ENCODE assay signal across 8 cellular contexts in the genomic region with DNA sequence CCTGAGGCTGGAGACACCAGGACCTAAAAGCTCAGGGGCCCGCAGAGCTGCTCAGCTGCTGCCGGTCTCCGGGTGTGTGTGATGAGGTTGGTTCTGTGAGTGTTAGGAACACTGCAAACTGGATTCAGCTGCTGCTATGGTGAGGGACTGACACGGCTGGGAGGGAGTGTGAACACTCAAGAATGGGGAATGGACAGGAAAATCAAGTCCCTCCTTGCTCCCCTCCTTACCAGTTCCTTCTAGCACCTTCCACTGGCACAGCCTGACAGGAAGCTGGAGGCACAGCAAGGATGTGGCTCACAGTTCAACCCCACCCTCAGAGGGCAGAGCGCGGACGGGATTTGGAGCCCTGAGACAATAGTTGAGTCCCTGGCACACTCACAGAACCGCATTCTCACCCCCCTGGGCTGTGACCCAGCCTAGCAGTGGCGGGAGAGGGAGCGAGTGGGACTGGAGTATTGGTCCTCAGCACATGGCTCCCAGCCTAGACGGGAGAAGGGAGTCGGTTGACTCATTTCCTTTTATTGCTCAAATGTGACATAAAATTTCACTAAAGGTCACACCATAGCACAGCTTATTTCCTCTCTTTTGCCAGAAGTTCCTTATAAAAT. TPM values are rescaled to one million over a fixed set of nuclear protein-coding genes. Genes with fewer than 3 reads are reported as not detected.
A peak's percentile ranks its signal among the peaks of the same experiment; 100 is the strongest.
DNase-seq lines count a peak whose midpoint lies in the region; ATAC-seq, FAIRE-seq and TF ChIP-seq lines count a peak whose summit lies in the region.

No MANE protein-coding gene starts in this region.

- in situ Hi-C loops in GM23248 (cut with MboI), result no loop called here
- in situ Hi-C loops in astrocyte of the spinal cord (cut with HindIII; ENCODE audit: low sequenced_read_pairs), result no loop called here

- H3K4me3 Mint-ChIP-seq in stimulated activated effector memory CD8-positive, alpha-beta T cell treated with anti-CD3 and anti-CD28 coated beads, Interleukin-12 subunit alpha, Interleukin-12 subunit beta, amount 100 ng/mL, for 72 hours, result no peak overlapping the region

- FAIRE-seq in keratinocyte (lab: Jason Lieb, UNC) (no peak), small intestine (lab: Jason Lieb, UNC) (no peak)

- H3K4me3 ChIP-seq in GM23248 (peak overlapping the region; percentile 52), astrocyte of the spinal cord (ENCODE audit: low read depth, low read length) (no peak overlapping the region), keratinocyte (ENCODE audit: control insufficient read depth in 2 of 3, extremely low read depth in 1 of 3, insufficient read depth in 2 of 3, low read depth in 1 of 3, low read length in 3 of 3) (no peak overlapping the region), small intestine (ENCODE audit: low read depth in 1 of 2, low read length in 2 of 2) (no peak overlapping the region)

- 0 out of 2 replicates have a peak, but pooled peaks cover 4% of the 10 kb centered on the region for H3F3A ChIP-seq in GM23248 (ENCODE audit: insufficient read depth)

- no peaks in the 10 kb centered on the region for H3K9me2 ChIP-seq in GM23248 (ENCODE audit: insufficient read depth)

- peak overlapping the region; percentile 79 for H2AFZ ChIP-seq in GM23248
- peak overlapping the region; percentile 4 for H2AFZ ChIP-seq in keratinocyte (ENCODE audit: control insufficient read depth, low read length)

- 1 to 4% methylated on average over 12 of the region's 12 CpGs for WGBS in GM23248 (ENCODE audit: low coverage in 1 of 2, low lambda C conversion rate in 2 of 2, missing lambda C conversion rate in 2 of 2), 2 experiments
- WGBS in small intestine, 3 donors, result 33 to 41% (median 36%) methylated on average over 12 of the region's 12 CpGs

- dilution Hi-C loops in keratinocyte (cut with MboI; ENCODE audit: extremely low pct_ligation_motif_present, low sequenced_read_pairs), result no loop called here

- H3K79me2 ChIP-seq in GM23248 (ENCODE audit: insufficient read depth), result no peaks in the 10 kb centered on the region
- H3K79me2 ChIP-seq in keratinocyte (ENCODE audit: control insufficient read depth, insufficient read depth, low read length), result no peaks in the 10 kb centered on the region

- H3K9me3 ChIP-seq in GM23248 (ENCODE audit: low read depth), result no peaks in the 10 kb centered on the region
- no peaks in the 10 kb centered on the region for H3K9me3 ChIP-seq in keratinocyte (ENCODE audit: control insufficient read depth, low read depth, low read length)
- H3K9me3 ChIP-seq in small intestine (ENCODE audit: control insufficient read depth, low read depth), result no peaks in the 10 kb centered on the region

- H3K4me1 ChIP-seq in GM23248 (ENCODE audit: insufficient read depth) (peaks cover 17% of the 10 kb centered on the region), keratinocyte (ENCODE audit: control insufficient read depth, extremely low read depth, insufficient read depth, low read length) (peaks cover 8% of the 10 kb centered on the region), small intestine (ENCODE audit: control insufficient read depth in 2 of 2, insufficient read depth in 1 of 2, low read depth in 1 of 2, low read length in 1 of 2) (peaks cover 0 to 4% of the 10 kb centered on the region in 2 donors)

- no peaks in the 10 kb centered on the region for H3K36me3 Mint-ChIP-seq in stimulated activated effector memory CD8-positive, alpha-beta T cell treated with anti-CD3 and anti-CD28 coated beads, Interleukin-12 subunit alpha, Interleukin-12 subunit beta, amount 100 ng/mL, for 72 hours

- no peak for ATAC-seq in HG03460 (IDR thresholded peaks at IDR 0.05; ENCODE audit: unreplicated experiment)
- ATAC-seq in stimulated activated effector memory CD8-positive, alpha-beta T cell treated with anti-CD3 and anti-CD28 coated beads, Interleukin-12 subunit alpha, Interleukin-12 subunit beta, amount 100 ng/mL, for 72 hours, result no peak

- TF ChIP-seq CTCF in astrocyte of the spinal cord (IDR thresholded peaks at IDR 0.05; ENCODE audit: low read depth, low read length) (no peak), keratinocyte (optimal IDR thresholded peaks at IDR 0.05 in 1 of 3, IDR thresholded peaks at IDR 0.05 in 1 of 3, conservative IDR thresholded peaks at IDR 0.05 in 1 of 3; ENCODE audit: extremely low read depth in 1 of 3, insufficient read depth in 2 of 3, low read length in 3 of 3) (no peak)

- H3K9ac ChIP-seq in GM23248 (peak overlapping the region; percentile 8; the same call in 1 of the 2 replicates), keratinocyte (ENCODE audit: control insufficient read depth, extremely low read depth, insufficient read depth, low read length) (no peak overlapping the region)

- H4K20me1 ChIP-seq in GM23248 (ENCODE audit: insufficient read depth), result no peaks in the 10 kb centered on the region
- H4K20me1 ChIP-seq in keratinocyte (ENCODE audit: control insufficient read depth, extremely low read depth, insufficient read depth, low read length), result no peaks in the 10 kb centered on the region

- H3K27me3 ChIP-seq in GM23248 (replicated peaks; ENCODE audit: insufficient read depth) (no peaks in the 10 kb centered on the region; the same call in 1 of the 2 replicates), keratinocyte (ENCODE audit: control insufficient read depth, extremely low read depth, insufficient read depth, low read length) (no peaks in the 10 kb centered on the region), small intestine (ENCODE audit: control insufficient read depth in 2 of 2, insufficient read depth in 2 of 2, low read length in 2 of 2) (no peaks in the 10 kb centered on the region)

- no peak overlapping the region for H3K27ac Mint-ChIP-seq in stimulated activated effector memory CD8-positive, alpha-beta T cell treated with anti-CD3 and anti-CD28 coated beads, Interleukin-12 subunit alpha, Interleukin-12 subunit beta, amount 100 ng/mL, for 72 hours

- peak overlapping the region; percentile 40 for H3K27ac ChIP-seq in GM23248
- no peak overlapping the region for H3K27ac ChIP-seq in keratinocyte (ENCODE audit: control insufficient read depth, insufficient read depth, low read length)
- peak overlapping the region in 1 of 2 donors; percentile 43 for H3K27ac ChIP-seq in small intestine (ENCODE audit: low read depth in 1 of 2, low read length in 1 of 2)

- H3K9me1 ChIP-seq in keratinocyte (ENCODE audit: control insufficient read depth, extremely low read depth, insufficient read depth, low read length), result no peaks in the 10 kb centered on the region

- DNase-seq in GM23248 (peak; percentile 84), astrocyte of the spinal cord (ENCODE audit: low read depth, low spot score) (peak; percentile 76), keratinocyte (ENCODE audit: low read depth, low spot score) (no peak), small intestine (peak; percentile 7), DMS153 (lab: John Stamatoyannopoulos, UW) (no peak)
- DNase-seq in activated CD4-positive, alpha-beta T cell treated with anti-CD3 and anti-CD28 coated beads for 48 hours, result no peak
- DNase-seq in stimulated activated effector memory CD8-positive, alpha-beta T cell treated with anti-CD3 and anti-CD28 coated beads, Interleukin-12 subunit alpha, Interleukin-12 subunit beta, amount 100 ng/mL, for 72 hours (ENCODE audit: low spot score in 2 of 2), result no peak

- peaks cover 6% of the 10 kb centered on the region for H3K9me3 Mint-ChIP-seq in stimulated activated effector memory CD8-positive, alpha-beta T cell treated with anti-CD3 and anti-CD28 coated beads, Interleukin-12 subunit alpha, Interleukin-12 subunit beta, amount 100 ng/mL, for 72 hours

- no peaks in the 10 kb centered on the region for H3K36me3 ChIP-seq in GM23248 (ENCODE audit: low read depth)
- H3K36me3 ChIP-seq in keratinocyte (ENCODE audit: control insufficient read depth in 2 of 2, extremely low read depth in 1 of 2, insufficient read depth in 2 of 2, low read length in 2 of 2), result no peaks in the 10 kb centered on the region
- no peaks in the 10 kb centered on the region for H3K36me3 ChIP-seq in small intestine (ENCODE audit: control insufficient read depth in 2 of 2, insufficient read depth in 2 of 2, low read length in 2 of 2)

- H3K4me1 Mint-ChIP-seq in stimulated activated effector memory CD8-positive, alpha-beta T cell treated with anti-CD3 and anti-CD28 coated beads, Interleukin-12 subunit alpha, Interleukin-12 subunit beta, amount 100 ng/mL, for 72 hours, result no peaks in the 10 kb centered on the region

- H3K4me2 ChIP-seq in GM23248 (ENCODE audit: unreplicated experiment) (peak overlapping the region; percentile 60), keratinocyte (ENCODE audit: control insufficient read depth, extremely low read depth, insufficient read depth, low read depth, low read length) (no peak overlapping the region)

RNA-seq across cellular contexts. Expression of a gene that starts 42.5 kb away (rescaled TPM):
- total RNA-seq in GM23248 (2014; rRNA removed; shearing (Covaris generic)), result not detected in 2 replicates
- polyA plus RNA-seq in GM23248 (2016; fragmentation: Nextera tagmentation; extraction: Ambion mirVana), result not detected in 2 replicates
- not detected in 3 replicates for polyA plus RNA-seq in keratinocyte
- not detected for polyA plus RNA-seq in keratinocyte (2011; ENCODE audit: low read depth)
- polyA plus RNA-seq in keratinocyte (2011; cell fraction: cytosol; rRNA removed), result not detected in 2 replicates
- not detected in 2 replicates for polyA plus RNA-seq in keratinocyte (2011; cell fraction: nucleus; rRNA removed)
- not detected in 2 replicates for polyA plus RNA-seq in keratinocyte (2012; ENCODE audit: low replicate concordance)
- not detected in 3 replicates for polyA minus RNA-seq in keratinocyte
- not detected for polyA minus RNA-seq in keratinocyte (2011; cell fraction: cytosol; rRNA and poly(A)+ RNA removed)
- polyA minus RNA-seq in keratinocyte (2011; cell fraction: nucleus; rRNA and poly(A)+ RNA removed), result not detected in 2 replicates
- not detected for polyA plus RNA-seq in small intestine

Comparison
In these comparisons a context has a peak if more than half of its experiments do, and no peak if none do; other contexts are left out.
1. DNase-seq: peak in GM23248 (single experiment), astrocyte of the spinal cord (single experiment) and small intestine (single experiment); none in keratinocyte (single experiment), activated CD4-positive, alpha-beta T cell treated with anti-CD3 and anti-CD28 coated beads for 48 hours (single experiment), stimulated activated effector memory CD8-positive, alpha-beta T cell treated with anti-CD3 and anti-CD28 coated beads, Interleukin-12 subunit alpha, Interleukin-12 subunit beta, amount 100 ng/mL, for 72 hours (0 of 2) and DMS153 (single experiment).